Comparison of ENCODE assay signal across 11 cellular contexts in the genomic region with DNA sequence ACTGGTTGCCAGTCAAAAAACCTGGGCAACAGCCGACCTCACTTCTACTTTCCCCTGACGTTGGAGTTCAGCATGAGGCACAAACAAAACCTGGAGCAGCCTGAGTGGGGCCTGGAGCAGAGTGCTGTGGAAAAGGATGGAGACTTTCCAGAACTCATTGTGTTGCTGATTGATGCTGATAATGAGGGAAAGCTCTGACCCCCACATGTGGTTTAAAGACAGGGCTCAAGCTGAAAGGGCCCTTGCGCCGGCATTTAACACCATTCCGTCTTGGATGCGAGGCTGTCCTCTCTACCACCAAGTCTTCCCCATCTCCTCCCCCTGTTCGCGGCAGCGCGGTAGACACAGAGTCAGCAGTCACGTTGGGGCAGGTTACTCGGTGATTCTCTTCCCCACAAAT. TPM values are rescaled to one million over a fixed set of nuclear protein-coding genes. Genes with fewer than 3 reads are reported as not detected.
DNase-seq lines count a peak whose midpoint lies in the region; ATAC-seq, FAIRE-seq and TF ChIP-seq lines count a peak whose summit lies in the region.
"Had no signal": no experiment of that assay in that cellular context is flagged by ENCODE, and none has a peak within 500 bp of the region (broad histone marks: within the 10 kb centered on the region; RNA-seq: fewer than 3 reads in every experiment).

No MANE protein-coding gene starts in this region.

- H3K9me3 ChIP-seq in A549 (no peaks in the 10 kb centered on the region), esophagus muscularis mucosa (no peaks in the 10 kb centered on the region), neural progenitor cell (ENCODE audit: low read depth) (peaks cover 7% of the 10 kb centered on the region)
- no peaks in the 10 kb centered on the region for H3K9me3 ChIP-seq in effector memory CD4-positive, alpha-beta T cell (ENCODE audit: control insufficient read depth, low read length)

- DNase-seq in A549 (ENCODE audit: low read depth in 1 of 2, low spot score in 1 of 2): no peak
- no peak for DNase-seq in HFFc6
- DNase-seq in esophagus muscularis mucosa (ENCODE audit: extremely low spot score): no peak
- DNase-seq in neural progenitor cell (ENCODE audit: low spot score): no peak
- DNase-seq in cerebellum (ENCODE audit: low spot score): no peak
- DNase-seq in effector memory CD4-positive, alpha-beta T cell: no peak
- DNase-seq in stimulated activated CD4-positive, alpha-beta T cell treated with anti-CD3 and anti-CD28 coated beads, Interleukin-4, amount 100 ng/mL, for 1 hour: no peak
- DNase-seq in NCI-H524 (lab: John Stamatoyannopoulos, UW): no peak
- DNase-seq: trophoblast cell had no signal

- no peaks in the 10 kb centered on the region for H3K36me3 Mint-ChIP-seq in HFFc6 (ENCODE audit: low read depth)
- H3K36me3 Mint-ChIP-seq in neural progenitor cell: no peaks in the 10 kb centered on the region

- intact Hi-C loops in esophagus muscularis mucosa (cut with DNase I): loop anchor here (5.0 to 10.0 kb wide), 2 partner anchors 113 to 784 kb away; a partner anchor contains a TSS

- TF ChIP-seq CTCF in A549 (IDR thresholded peaks at IDR 0.05): no peak
- TF ChIP-seq CTCF in HFFc6 (IDR thresholded peaks at IDR 0.05): no peak
- no peak for TF ChIP-seq CTCF in esophagus muscularis mucosa (IDR thresholded peaks at IDR 0.05)
- TF ChIP-seq CTCF in neural progenitor cell (IDR thresholded peaks at IDR 0.05): no peak

- H2AFZ ChIP-seq in neural progenitor cell (replicated peaks): no peak overlapping the region

- no peaks in the 10 kb centered on the region for H4K20me1 ChIP-seq in neural progenitor cell (ENCODE audit: low read depth)

- WGBS in A549 (ENCODE audit: missing lambda C conversion rate): 94% methylated on average over 11 of the region's 12 CpGs
- WGBS in esophagus muscularis mucosa: 41% methylated on average over 10 of the region's 12 CpGs

- POLR2A ChIA-PET in A549 (lab: Yijun Ruan, JAX): no interaction called here

- ATAC-seq in A549: no peak

- H3K4me3 ChIP-seq in A549 (no peak overlapping the region), esophagus muscularis mucosa (peak overlapping the region; percentile 68 to 78 (median 68)), neural progenitor cell (no peak overlapping the region)
- no peak overlapping the region for H3K4me3 ChIP-seq in effector memory CD4-positive, alpha-beta T cell (ENCODE audit: insufficient read depth, low read depth, low read length, poor library complexity, severe bottlenecking)

- no peak for TF ChIP-seq RAD21 in A549 (conservative IDR thresholded peaks at IDR 0.05 in 1 of 2, IDR thresholded peaks at IDR 0.05 in 1 of 2)

- CTCF ChIA-PET in A549 (lab: Yijun Ruan, JAX): interaction anchor here (0.9 to 2.6 kb wide), 3 partner anchors 11 to 88 kb away, joined by 3 to 14 read pairs (median 5); no protein-coding TSS in a partner anchor

- TF ChIP-seq EP300 in A549 (IDR thresholded peaks at IDR 0.05) (no peak), esophagus muscularis mucosa (IDR thresholded peaks at IDR 0.05) (no peak)

- FAIRE-seq in A549 (lab: Jason Lieb, UNC): no peak

- H3K4me1 Mint-ChIP-seq in HFFc6 (ENCODE audit: low read depth): peaks cover 4% of the 10 kb centered on the region; the same call in 1 of the 2 replicates
- H3K4me1 Mint-ChIP-seq in neural progenitor cell: peaks cover 8% of the 10 kb centered on the region

- no peak overlapping the region for H3K27ac ChIP-seq in A549
- H3K27ac ChIP-seq in esophagus muscularis mucosa (replicated peaks in 1 of 4): peak overlapping the region; percentile 51 to 71 (median 59)
- no peak overlapping the region for H3K27ac ChIP-seq in neural progenitor cell
- H3K27ac ChIP-seq in effector memory CD4-positive, alpha-beta T cell (ENCODE audit: insufficient read depth, low read length, poor library complexity, severe bottlenecking): no peak overlapping the region

- no peak overlapping the region for H3K9ac ChIP-seq in neural progenitor cell

- H3K4me2 ChIP-seq in A549: peak overlapping the region; percentile 73; the same call in 1 of the 3 replicates
- no peak overlapping the region for H3K4me2 ChIP-seq in neural progenitor cell

- H3K36me3 ChIP-seq in esophagus muscularis mucosa: no peaks in the 10 kb centered on the region
- H3K36me3 ChIP-seq in neural progenitor cell: no peaks in the 10 kb centered on the region
- no peaks in the 10 kb centered on the region for H3K36me3 ChIP-seq in effector memory CD4-positive, alpha-beta T cell (ENCODE audit: control insufficient read depth, insufficient read depth, low read length)

- H3K4me1 ChIP-seq in A549 (no peaks in the 10 kb centered on the region), esophagus muscularis mucosa (peaks cover 0 to 19% (median 18%) of the 10 kb centered on the region in 4 donors), neural progenitor cell (peaks cover 6% of the 10 kb centered on the region)
- H3K4me1 ChIP-seq in effector memory CD4-positive, alpha-beta T cell (ENCODE audit: control insufficient read depth, insufficient read depth, low read length, poor library complexity, severe bottlenecking): peaks cover 3% of the 10 kb centered on the region

- peaks cover 20% of the 10 kb centered on the region for H3K27me3 Mint-ChIP-seq in HFFc6 (ENCODE audit: insufficient read depth)
- H3K27me3 Mint-ChIP-seq in neural progenitor cell (ENCODE audit: insufficient read depth, low read depth): no peaks in the 10 kb centered on the region

- peak overlapping the region; percentile 69 for H3K4me3 Mint-ChIP-seq in HFFc6
- no peak overlapping the region for H3K4me3 Mint-ChIP-seq in neural progenitor cell

- H3K27me3 ChIP-seq in esophagus muscularis mucosa (peaks cover 0 to 9% (median 0%) of the 10 kb centered on the region in 4 donors), neural progenitor cell (no peaks in the 10 kb centered on the region)
- peaks cover 8% of the 10 kb centered on the region for H3K27me3 ChIP-seq in effector memory CD4-positive, alpha-beta T cell (replicated peaks; ENCODE audit: control insufficient read depth, insufficient read depth, low read length, poor library complexity, severe bottlenecking)

- no peak overlapping the region; the same call in 1 of the 2 replicates for H3K27ac Mint-ChIP-seq in HFFc6
- H3K27ac Mint-ChIP-seq in neural progenitor cell: peak overlapping the region; percentile 37

- TF ChIP-seq POLR2A in A549 (IDR thresholded peaks at IDR 0.05; ENCODE audit: low read length): no peak
- TF ChIP-seq POLR2A in esophagus muscularis mucosa (IDR thresholded peaks at IDR 0.05; ENCODE audit: low read depth): no peak

- H3K9me3 Mint-ChIP-seq in HFFc6 (no peaks in the 10 kb centered on the region), neural progenitor cell (peaks cover 23% of the 10 kb centered on the region)

- no peaks in the 10 kb centered on the region for H3K79me2 ChIP-seq in neural progenitor cell (ENCODE audit: low read depth)

- H3F3A ChIP-seq in neural progenitor cell (ENCODE audit: low read depth): peaks cover 5% of the 10 kb centered on the region

TF ChIP-seq in A549, 52 proteins besides CTCF, POLR2A, EP300 and RAD21:
- TF ChIP-seq JUN (IDR thresholded peaks at IDR 0.05): no peak
- no peak for TF ChIP-seq KDM5A (IDR thresholded peaks at IDR 0.05)

RNA-seq across cellular contexts. Expression of a gene that starts 0.6 kb away (rescaled TPM):
- 0.04 and 0.06 TPM in 2 replicates for polyA plus RNA-seq in A549 (2011; rRNA removed)
- polyA plus RNA-seq in A549 (2012; cell fraction: cytosol; rRNA removed): not detected in 2 replicates
- not detected in 2 replicates for polyA plus RNA-seq in A549 (2012; cell fraction: nucleus; rRNA removed)
- polyA plus RNA-seq in A549 (2017; fragmentation: RNase III; extraction: RNeasy Plus Mini Kit Qiagen cat#74134 plus additional on column Dnase treatment): not detected in 3 replicates
- polyA minus RNA-seq in A549 (2011; rRNA and poly(A)+ RNA removed): not detected in 2 replicates
- under 1 TPM in 1 of 6 experiments, not detected in 5; 0.05 TPM for total RNA-seq in HFFc6 (2021; fragmentation: NEBNext Ultra II Directional; extraction: Animal tissue kit (Norgen Biotek cat#: 25700))
- total RNA-seq in esophagus muscularis mucosa: 1 to 10 TPM in 3 of 4 donors, under 1 TPM in 1; 0.66 to 1.8 (median 1.3) TPM
- not detected in 2 replicates for total RNA-seq in neural progenitor cell (ENCODE audit: low replicate concordance)
- 4.3 TPM for total RNA-seq in cerebellum
- total RNA-seq: esophagus mucosa, LHCN-M2 had no signal

RNA-seq across cellular contexts. Expression of a gene that starts 14.7 kb away (rescaled TPM):
- polyA plus RNA-seq in A549 (2011; rRNA removed) (5.1 and 6.7 TPM in 2 replicates), A549 (2017; fragmentation: RNase III; extraction: RNeasy Plus Mini Kit Qiagen cat#74134 plus additional on column Dnase treatment) (2.7 to 3.2 TPM (median 2.8 TPM) in 3 replicates)
- polyA plus RNA-seq in A549 (2012; cell fraction: cytosol; rRNA removed): 2.6 and 3.6 TPM in 2 replicates
- polyA plus RNA-seq in A549 (2012; cell fraction: nucleus; rRNA removed): 3.4 and 3.9 TPM in 2 replicates
- polyA minus RNA-seq in A549 (2011; rRNA and poly(A)+ RNA removed): 24.0 and 35.0 TPM in 2 replicates
- 10 to 100 TPM; 39.1 to 98.7 (median 40.9) TPM for total RNA-seq in HFFc6 (2021; fragmentation: NEBNext Ultra II Directional; extraction: Animal tissue kit (Norgen Biotek cat#: 25700))
- total RNA-seq in esophagus muscularis mucosa (100 to 1,000 TPM in 2 of 4 donors, 10 to 100 TPM in 2; 44.4 to 101 (median 88.5) TPM), neural progenitor cell (ENCODE audit: low replicate concordance) (36.6 and 52.7 TPM in 2 replicates), cerebellum (55.4 TPM)

Comparison
In these comparisons a context has a peak if more than half of its experiments do, and no peak if none do; other contexts are left out.
1. H3K27ac ChIP-seq: peak in esophagus muscularis mucosa (4 of 4); none in A549 (0 of 2), neural progenitor cell (single experiment) and effector memory CD4-positive, alpha-beta T cell (single experiment).
2. H3K4me3 ChIP-seq: peak in esophagus muscularis mucosa (4 of 4); none in A549 (single experiment), neural progenitor cell (single experiment) and effector memory CD4-positive, alpha-beta T cell (single experiment).